14 cellular contexts compared by ENCODE assay signal in genomic region chr15:83057002-83057401, GRCh38.
"Had no signal": no experiment of that assay in that cellular context is flagged by ENCODE, and none has a peak within 500 bp of the region (broad histone marks: within the 10 kb centered on the region; RNA-seq: fewer than 3 reads in every experiment).

No MANE protein-coding gene starts in this region.

- DNase-seq: activated CD4-positive, alpha-beta T cell treated with anti-CD3 and anti-CD28 coated beads, Interleukin-2, amount 50 U/mL, for 1 hour; activated naive CD4-positive, alpha-beta T cell treated with anti-CD3 and anti-CD28 coated beads, Interleukin-2, amount 10 ng/mL, durations not matched to agents 7 days and 5 days; adrenal gland; effector memory CD4-positive, alpha-beta T cell; hippocampal formation; left colon; naive thymus-derived CD8-positive, alpha-beta T cell; occipital lobe; SK-N-SH; stimulated activated CD4-positive, alpha-beta T cell treated with anti-CD3 and anti-CD28 coated beads, Interleukin-12 subunit alpha, Interleukin-12 subunit beta, amount 100 ng/mL, for 4 hours; stimulated activated naive CD4-positive, alpha-beta T cell treated with Interleukin-2 at 50 U/mL for 16 hours; T-helper 1 cell; trophoblast cell had no signal

- H3K27me3 Mint-ChIP-seq: activated naive CD4-positive, alpha-beta T cell treated with anti-CD3 and anti-CD28 coated beads, Interleukin-2, amount 10 ng/mL, durations not matched to agents 7 days and 5 days; naive thymus-derived CD8-positive, alpha-beta T cell had no signal

- H3K27me3 ChIP-seq: adrenal gland had no signal

- H3K4me1 ChIP-seq: prostate gland had no signal

- H3K9ac ChIP-seq: SK-N-SH had no signal

- ATAC-seq: left colon; naive thymus-derived CD8-positive, alpha-beta T cell had no signal

- H3K27ac ChIP-seq: adrenal gland, prostate gland had no signal

- H3K9me3 Mint-ChIP-seq: activated naive CD4-positive, alpha-beta T cell treated with anti-CD3 and anti-CD28 coated beads, Interleukin-2, amount 10 ng/mL, durations not matched to agents 7 days and 5 days; naive thymus-derived CD8-positive, alpha-beta T cell had no signal

- H3K4me3 Mint-ChIP-seq: activated naive CD4-positive, alpha-beta T cell treated with anti-CD3 and anti-CD28 coated beads, Interleukin-2, amount 10 ng/mL, durations not matched to agents 7 days and 5 days; naive thymus-derived CD8-positive, alpha-beta T cell had no signal

- H3K4me3 ChIP-seq: adrenal gland, prostate gland had no signal

- H3K36me3 ChIP-seq: prostate gland had no signal

- H3K9me3 ChIP-seq: adrenal gland, prostate gland, SK-N-SH had no signal

- H3K27ac Mint-ChIP-seq: activated naive CD4-positive, alpha-beta T cell treated with anti-CD3 and anti-CD28 coated beads, Interleukin-2, amount 10 ng/mL, durations not matched to agents 7 days and 5 days had no signal
